In the genomic region with DNA sequence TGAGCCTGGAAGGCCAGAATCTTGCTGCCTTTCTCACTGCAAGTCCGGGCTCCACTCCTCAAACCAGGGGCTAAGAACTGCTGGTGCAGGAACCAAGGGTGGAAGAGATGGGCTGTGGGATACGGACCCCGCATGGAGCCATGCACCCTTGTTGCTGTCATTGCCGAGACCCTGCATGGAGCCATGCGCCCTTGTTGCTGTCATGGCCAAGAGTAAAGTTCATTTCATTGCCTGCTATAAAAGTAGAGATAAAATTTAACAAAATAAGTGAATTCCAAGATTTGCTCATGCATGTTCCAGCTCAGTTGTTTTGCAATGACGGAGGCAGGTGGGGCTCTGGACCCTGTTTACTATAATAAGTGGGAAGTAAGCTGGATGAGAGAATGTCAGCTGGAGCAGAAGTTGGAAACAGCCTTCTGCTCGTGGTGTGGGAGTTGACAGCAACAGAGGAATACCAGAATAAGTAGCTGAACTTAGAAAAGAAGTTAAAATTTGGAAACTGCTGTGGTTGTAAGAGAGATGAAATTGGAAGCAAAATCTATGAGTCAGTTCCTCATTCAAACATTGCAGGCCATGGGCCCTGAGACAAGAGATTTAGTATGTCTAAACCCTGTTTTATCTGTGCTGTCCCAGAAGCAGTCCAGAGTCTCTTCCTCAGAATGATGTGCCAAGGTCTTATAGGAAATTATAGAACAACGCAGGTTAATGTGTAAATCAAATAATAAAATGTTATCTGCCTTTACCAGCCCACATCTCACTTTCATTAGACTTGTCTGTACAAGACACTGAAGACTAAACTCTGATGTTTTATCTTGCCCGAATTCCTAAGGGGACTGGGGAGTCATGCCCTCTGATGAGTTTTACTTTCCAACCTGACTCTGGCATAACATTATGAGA, we compare ENCODE assay signal across 15 cellular contexts. TPM values are rescaled to one million over a fixed set of nuclear protein-coding genes. Genes with fewer than 3 reads are reported as not detected.
DNase-seq lines count a peak whose midpoint lies in the region; ATAC-seq and TF ChIP-seq lines count a peak whose summit lies in the region.
"Had no signal": no experiment of that assay in that cellular context is flagged by ENCODE, and none has a peak within 500 bp of the region (broad histone marks: within the 10 kb centered on the region; RNA-seq: fewer than 3 reads in every experiment).

No MANE protein-coding gene starts in this region.

- H3K27ac Mint-ChIP-seq in neural progenitor cell = no peak overlapping the region
- H3K27ac Mint-ChIP-seq: activated naive CD4-positive, alpha-beta T cell treated with anti-CD3 and anti-CD28 coated beads for 36 hours; progenitor cell of endocrine pancreas had no signal

- TF ChIP-seq POLR2A in uterus (IDR thresholded peaks at IDR 0.05) = no peak

- peaks cover 17% of the 10 kb centered on the region for H3K4me1 Mint-ChIP-seq in neural progenitor cell

- H3K9me3 ChIP-seq in uterus (no peaks in the 10 kb centered on the region), neural progenitor cell (ENCODE audit: low read depth) (no peaks in the 10 kb centered on the region)

- H3K4me3 ChIP-seq in coronary artery (no peak overlapping the region), uterus (no peak overlapping the region), neural progenitor cell (no peak overlapping the region)

- H3K27ac ChIP-seq in coronary artery (peak overlapping the region; percentile 64 to 76), uterus (peak overlapping the region; percentile 82 to 84), neural progenitor cell (no peak overlapping the region)
- H3K27ac ChIP-seq: 22Rv1, HL-60 had no signal

- H3K36me3 Mint-ChIP-seq in neural progenitor cell = no peaks in the 10 kb centered on the region

- H3K9ac ChIP-seq in neural progenitor cell = no peak overlapping the region

- DNase-seq in SIG-M5 treated with dmso at 0.1 percent for 504 hours (lab: John Stamatoyannopoulos, UW; ENCODE audit: unreplicated experiment) (peak; percentile 85), SIG-M5 (lab: John Stamatoyannopoulos, UW) (no peak), coronary artery (ENCODE audit: low spot score) (no peak), islet precursor cell (peak; percentile 31), uterus (peak; percentile 84 to 94), neural progenitor cell (ENCODE audit: low spot score) (no peak), NCI-H2171 treated with DMSO at 0.1 percent for 48 hours (lab: John Stamatoyannopoulos, UW) (no peak)
- DNase-seq: activated CD4-positive, CD25-positive, alpha-beta regulatory T cell treated with anti-CD3 and anti-CD28 coated beads, Interleukin-2, amount 50 U/mL, for 72 hours; activated naive CD4-positive, alpha-beta T cell treated with anti-CD3 and anti-CD28 coated beads for 36 hours; HCEC 1CT had no signal

- peaks cover 13% of the 10 kb centered on the region for H3F3A ChIP-seq in neural progenitor cell (ENCODE audit: low read depth)

- no peak overlapping the region for H2AFZ ChIP-seq in neural progenitor cell (replicated peaks)

- intact Hi-C loops in uterus (cut with DNase I; ENCODE audit: low total_unique reads) = no loop called here

- H3K27me3 Mint-ChIP-seq in neural progenitor cell (ENCODE audit: insufficient read depth, low read depth) = peaks cover 6% of the 10 kb centered on the region

- H3K4me2 ChIP-seq in neural progenitor cell = no peak overlapping the region

- H3K27me3 ChIP-seq in uterus (no peaks in the 10 kb centered on the region), neural progenitor cell (no peaks in the 10 kb centered on the region)

- no peaks in the 10 kb centered on the region for H3K4me1 ChIP-seq in uterus
- H3K4me1 ChIP-seq in neural progenitor cell = peaks cover 15% of the 10 kb centered on the region

- TF ChIP-seq CTCF in coronary artery (IDR thresholded peaks at IDR 0.05) = no peak
- no peak for TF ChIP-seq CTCF in uterus (IDR thresholded peaks at IDR 0.05)
- TF ChIP-seq CTCF in neural progenitor cell (IDR thresholded peaks at IDR 0.05) = no peak

- H3K4me3 Mint-ChIP-seq in neural progenitor cell = no peak overlapping the region
- H3K4me3 Mint-ChIP-seq: activated naive CD4-positive, alpha-beta T cell treated with anti-CD3 and anti-CD28 coated beads for 36 hours had no signal

- peaks cover 2% of the 10 kb centered on the region for H3K9me3 Mint-ChIP-seq in neural progenitor cell
- H3K9me3 Mint-ChIP-seq: activated naive CD4-positive, alpha-beta T cell treated with anti-CD3 and anti-CD28 coated beads for 36 hours had no signal

- H3K36me3 ChIP-seq in uterus (no peaks in the 10 kb centered on the region), neural progenitor cell (no peaks in the 10 kb centered on the region)

- ATAC-seq in GM21390 (IDR thresholded peaks at IDR 0.05; ENCODE audit: unreplicated experiment) = no peak
- ATAC-seq: left lobe of liver had no signal

- H4K20me1 ChIP-seq in neural progenitor cell (ENCODE audit: low read depth) = no peaks in the 10 kb centered on the region

- no peaks in the 10 kb centered on the region for H3K79me2 ChIP-seq in neural progenitor cell (ENCODE audit: low read depth)

RNA-seq across cellular contexts. Expression of a gene that starts 15.8 kb away (rescaled TPM):
- total RNA-seq in uterus (100 to 1,000 TPM in 2 of 4 donors, 10 to 100 TPM in 2; 84.0 to 224 (median 136) TPM), neural progenitor cell (ENCODE audit: low replicate concordance) (0.09 and 0.13 TPM in 2 replicates)
- total RNA-seq: activated naive CD4-positive, alpha-beta T cell treated with anti-CD3 and anti-CD28 coated beads for 36 hours; progenitor cell of endocrine pancreas had no signal

Comparison
In these comparisons a context has a peak if more than half of its experiments do, and no peak if none do; other contexts are left out.
1. DNase-seq: peak in SIG-M5 treated with dmso at 0.1 percent for 504 hours (single experiment), islet precursor cell (single experiment) and uterus (2 of 2); none in SIG-M5 (single experiment), coronary artery (single experiment), neural progenitor cell (single experiment) and NCI-H2171 treated with DMSO at 0.1 percent for 48 hours (single experiment).
2. RNA of a gene that starts 15.8 kb away (total RNA-seq): 84.0 to 224 TPM in uterus; 0.09 to 0.13 TPM in neural progenitor cell; every median in the first group is over 10 times any median in the second.